ENCODE assay signal across 2 cellular contexts in genomic region chr12:57164454-57164853, GRCh38.
A peak's percentile ranks its signal among the peaks of the same experiment; 100 is the strongest.
TF ChIP-seq lines count a peak whose summit lies in the region.

No MANE protein-coding gene starts in this region.

TF ChIP-seq in IMR-90, 13 proteins besides CTCF, POLR2A, EP300 and RAD21:
- TF ChIP-seq ELK1 (IDR thresholded peaks at IDR 0.05; ENCODE audit: borderline replicate concordance, low read depth, low read length) (no peak), CHD1 (IDR thresholded peaks at IDR 0.05; ENCODE audit: low read depth, low read length) (no peak), RFX5 (IDR thresholded peaks at IDR 0.05; ENCODE audit: low read depth, low read length) (no peak), MXI1 (IDR thresholded peaks at IDR 0.05; ENCODE audit: borderline replicate concordance, low read depth, low read length) (no peak), RCOR1 (IDR thresholded peaks at IDR 0.05; ENCODE audit: insufficient replicate concordance, low read length) (no peak), SMC3 (IDR thresholded peaks at IDR 0.05; ENCODE audit: low read depth, low read length) (no peak), USF2 (IDR thresholded peaks at IDR 0.05; ENCODE audit: low read depth, low read length) (no peak), CEBPB (IDR thresholded peaks at IDR 0.05; ENCODE audit: low read depth, low read length) (no peak), MAFK (IDR thresholded peaks at IDR 0.05; ENCODE audit: low read depth, low read length) (no peak), NFE2L2 (IDR thresholded peaks at IDR 0.05; ENCODE audit: low read depth, low read length) (no peak), FOS (IDR thresholded peaks at IDR 0.05; ENCODE audit: low read depth, low read length) (no peak), BHLHE40 (IDR thresholded peaks at IDR 0.05; ENCODE audit: low read depth, low read length) (no peak), MAZ (IDR thresholded peaks at IDR 0.05; ENCODE audit: borderline replicate concordance, low read depth, low read length) (no peak)

TF ChIP-seq in K562, 482 proteins besides CTCF, POLR2A, EP300 and RAD21:
- TF ChIP-seq ADNP (tag; IDR thresholded peaks at IDR 0.05) (peak; percentile 81; the same call in 1 of the 2 replicates), SMARCA5 (IDR thresholded peaks at IDR 0.05) (peak; percentile 58; the same call in 1 of the 2 replicates), BCOR (IDR thresholded peaks at IDR 0.05) (peak; percentile 93), POLR3A (IDR thresholded peaks at IDR 0.05; ENCODE audit: borderline replicate concordance, extremely low read depth, insufficient read depth, insufficient read length) (no peak), RBM25 (IDR thresholded peaks at IDR 0.05; ENCODE audit: low read depth, low read length, severe bottlenecking) (peak; percentile 92), CBX1 (IDR thresholded peaks at IDR 0.05; ENCODE audit: low read depth) (no peak), HDAC2 (IDR thresholded peaks at IDR 0.05) (peak; percentile 54; the same call in 1 of the 2 replicates), RCOR1 (IDR thresholded peaks at IDR 0.05; ENCODE audit: borderline replicate concordance in 1 of 2, low read depth in 2 of 2, low read length in 2 of 2) (peak in 1 of 2 experiments; percentile 51; a peak in 1 of 4 replicates), KDM1A (IDR thresholded peaks at IDR 0.05) (peak; percentile 63 to 77), CHD4 (IDR thresholded peaks at IDR 0.05; ENCODE audit: insufficient read depth, insufficient replicate concordance, low read depth, low read length, poor library complexity, severe bottlenecking) (peak; percentile 89), ARID3B (CRISPR knock-in tag; IDR thresholded peaks at IDR 0.05; ENCODE audit: borderline replicate concordance) (no peak)
